18 cellular contexts compared by ENCODE assay signal in the genomic region with DNA sequence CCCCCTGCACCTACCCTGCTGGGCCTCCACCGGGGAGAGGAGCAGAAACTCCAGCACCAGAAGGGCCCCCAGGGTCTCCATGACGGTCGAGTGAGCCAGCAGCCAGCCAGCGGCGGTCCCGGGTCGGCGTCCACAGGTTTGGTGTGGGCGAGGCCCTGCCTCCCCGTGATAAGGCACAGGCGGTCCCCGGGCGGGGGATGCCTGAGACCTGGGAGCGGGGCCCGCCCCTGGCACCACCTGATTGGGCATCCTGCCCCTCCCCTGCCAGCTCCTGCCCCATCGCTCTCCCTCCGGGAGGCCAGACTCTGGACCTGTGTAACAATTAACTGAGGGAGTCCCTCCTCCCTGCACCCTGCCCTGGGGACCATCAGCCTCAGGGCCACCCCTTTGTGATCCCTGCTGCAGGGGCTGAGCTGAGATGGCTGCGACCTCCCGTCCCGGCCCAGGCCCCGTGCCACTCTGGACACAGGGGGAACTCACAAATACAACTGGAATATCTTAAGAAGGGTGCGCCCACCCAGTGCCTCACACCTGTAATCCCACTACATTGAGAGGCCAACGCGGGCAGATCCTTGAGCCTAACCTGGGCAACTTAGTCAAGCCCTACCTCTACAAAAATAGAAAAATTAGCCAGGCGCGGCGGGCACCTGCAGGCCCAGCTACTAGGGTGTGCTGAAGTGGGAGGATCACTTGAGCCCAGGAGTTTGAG. TPM values are rescaled to one million over a fixed set of nuclear protein-coding genes. Genes with fewer than 3 reads are reported as not detected.
DNase-seq lines count a peak whose midpoint lies in the region; ATAC-seq, FAIRE-seq and TF ChIP-seq lines count a peak whose summit lies in the region.
"Had no signal": no experiment of that assay in that cellular context is flagged by ENCODE, and none has a peak within 500 bp of the region (broad histone marks: within the 10 kb centered on the region; RNA-seq: fewer than 3 reads in every experiment).

A gene (minus strand): TSS at position 143 of the 709 bp plus-strand sequence. CDS start 62 bp downstream, at position 81.

- no peaks in the 10 kb centered on the region for H3K79me2 ChIP-seq in GM12878 (ENCODE audit: control insufficient read depth, insufficient read depth, low read length)

- TF ChIP-seq CTCF in GM12878 (IDR thresholded peaks at IDR 0.05 in 2 of 3, conservative IDR thresholded peaks at IDR 0.05 in 1 of 3; ENCODE audit: control insufficient read depth in 2 of 3, extremely low read depth in 1 of 3, insufficient read depth in 1 of 3, low read depth in 3 of 3, low read length in 3 of 3) (no peak), stomach (IDR thresholded peaks at IDR 0.05) (no peak)

- no peaks in the 10 kb centered on the region for H3K9me3 Mint-ChIP-seq in activated CD4-positive, alpha-beta T cell treated with anti-CD3 and anti-CD28 coated beads, Interleukin-2, amount 10 ng/mL, durations not matched to agents 7 days and 5 days

- peak within 1 kb of the TSS; percentile 36 for H3K27ac Mint-ChIP-seq in activated CD4-positive, alpha-beta T cell treated with anti-CD3 and anti-CD28 coated beads, Interleukin-2, amount 10 ng/mL, durations not matched to agents 7 days and 5 days
- H3K27ac Mint-ChIP-seq: activated naive CD8-positive, alpha-beta T cell had no signal

- no peak within 1 kb of the TSS for H3K9ac ChIP-seq in GM12878 (ENCODE audit: control insufficient read depth, insufficient read depth, low read length)

- 20% methylated on average over 27 of the region's 27 CpGs for WGBS in GM12878 (ENCODE audit: insufficient coverage, insufficient replicate concordance, low lambda C conversion rate, missing lambda C conversion rate)
- 24 to 47% (median 31%) methylated on average over 9 to 27 of the region's 27 CpGs for WGBS in stomach, 5 donors

- H4K20me1 ChIP-seq in GM12878 (ENCODE audit: control insufficient read depth, insufficient read depth), result no peaks in the 10 kb centered on the region

- in situ Hi-C loops in GM12878 (cut with MboI), result no loop called here

- H3K27me3 ChIP-seq in GM12878 (replicated peaks in 1 of 2; ENCODE audit: control insufficient read depth in 2 of 2, insufficient read depth in 2 of 2, low read length in 1 of 2), result peaks cover 0 to 2% of the 10 kb centered on the region in 2 experiments; a peak in 3 of 4 replicates
- H3K27me3 ChIP-seq in stomach, result peaks cover 0 to 71% (median 11%) of the 10 kb centered on the region in 3 donors

- H3K36me3 Mint-ChIP-seq in activated CD4-positive, alpha-beta T cell treated with anti-CD3 and anti-CD28 coated beads, Interleukin-2, amount 10 ng/mL, durations not matched to agents 7 days and 5 days (ENCODE audit: low read depth), result no peaks in the 10 kb centered on the region
- H3K36me3 Mint-ChIP-seq: activated naive CD8-positive, alpha-beta T cell had no signal

- no peak for TF ChIP-seq POLR2A in GM12878 (IDR thresholded peaks at IDR 0.05; ENCODE audit: low read depth, low read length)
- no peak for TF ChIP-seq POLR2A in stomach (IDR thresholded peaks at IDR 0.05)
- TF ChIP-seq POLR2A in GM12891 (IDR thresholded peaks at IDR 0.05; ENCODE audit: low read depth, low read length), result no peak

- intact Hi-C loops in GM12878 (cut with micrococcal nuclease; ENCODE audit: unreplicated experiment), result no loop called here
- intact Hi-C loops in stomach (cut with DNase I; ENCODE audit: low total_unique reads), result no loop called here

- no peaks in the 10 kb centered on the region for H3K36me3 ChIP-seq in GM12878 (ENCODE audit: control insufficient read depth in 2 of 2, insufficient read depth in 2 of 2, low read length in 1 of 2)
- H3K36me3 ChIP-seq in stomach, result peaks cover 0 to 7% (median 0%) of the 10 kb centered on the region in 4 donors

- H3K4me3 ChIP-seq in GM12878 (no peak within 1 kb of the TSS), stomach (peak within 1 kb of the TSS; percentile 32 to 40 (median 38))

- no peak within 1 kb of the TSS for H3K4me2 ChIP-seq in GM12878 (ENCODE audit: control insufficient read depth, insufficient read depth)

- FAIRE-seq in GM12878 (lab: Jason Lieb, UNC) (no peak), GM12891 (lab: Jason Lieb, UNC) (no peak)
- FAIRE-seq: endothelial cell of umbilical vein had no signal

- DNase-seq in activated CD4-positive, alpha-beta T cell treated with anti-CD3 and anti-CD28 coated beads, Interleukin-2, amount 10 ng/mL, durations not matched to agents 7 days and 5 days, result no peak
- no peak for DNase-seq in activated CD4-positive, alpha-beta T cell treated with anti-CD3 and anti-CD28 coated beads, Interleukin-2, amount 50 U/mL, for 1 hour
- no peak for DNase-seq in GM12878 (ENCODE audit: low read depth, low spot score)
- no peak for DNase-seq in left lobe of liver (ENCODE audit: low spot score)
- peak; percentile 88 for DNase-seq in stomach
- no peak for DNase-seq in GM12891 (ENCODE audit: insufficient read length, low spot score)
- DNase-seq: activated CD4-positive, CD25-positive, alpha-beta regulatory T cell; glutamatergic neuron; left ventricle myocardium superior; NCI-H1092; NCI-H2227 treated with DMSO at 0.1 percent for 48 hours; occipital lobe had no signal

- SMC1A ChIA-PET in GM12878 (lab: Charles Lee; ENCODE audit: uncharacterized antibody, unreplicated experiment), result no interaction called here

- TF ChIP-seq EP300 in GM12878 (IDR thresholded peaks at IDR 0.05; ENCODE audit: borderline replicate concordance in 1 of 2, control insufficient read depth in 1 of 2, low read depth in 2 of 2, low read length in 2 of 2), result no peak
- TF ChIP-seq EP300 in stomach (IDR thresholded peaks at IDR 0.05), result no peak

- H3K4me1 Mint-ChIP-seq in activated CD4-positive, alpha-beta T cell treated with anti-CD3 and anti-CD28 coated beads, Interleukin-2, amount 10 ng/mL, durations not matched to agents 7 days and 5 days, result peaks cover 13% of the 10 kb centered on the region

- CTCF ChIA-PET in activated CD4-positive, alpha-beta T cell treated with anti-CD3 and anti-CD28 coated beads, Interleukin-2, amount 10 ng/mL, durations not matched to agents 7 days and 5 days (lab: Charles Lee), result interaction anchor here (1.3 kb wide), 1 partner anchor 176 kb away, joined by 3 read pairs; no protein-coding TSS in a partner anchor
- CTCF ChIA-PET in GM12878 (lab: Yijun Ruan, JAX), result interaction anchor here (1.0 to 2.1 kb wide), 3 partner anchors 8 to 176 kb away, joined by 3 to 6 read pairs (median 4); no protein-coding TSS in a partner anchor

- no peak within 1 kb of the TSS for H3K27ac ChIP-seq in GM12878 (ENCODE audit: control insufficient read depth, insufficient read depth)
- peak within 1 kb of the TSS; percentile 45 to 89 (median 83) for H3K27ac ChIP-seq in stomach

- H3K27me3 Mint-ChIP-seq in activated CD4-positive, alpha-beta T cell treated with anti-CD3 and anti-CD28 coated beads, Interleukin-2, amount 10 ng/mL, durations not matched to agents 7 days and 5 days, result peaks cover 5% of the 10 kb centered on the region
- H3K27me3 Mint-ChIP-seq: activated naive CD8-positive, alpha-beta T cell had no signal

- POLR2A ChIA-PET in activated CD4-positive, alpha-beta T cell treated with anti-CD3 and anti-CD28 coated beads, Interleukin-2, amount 10 ng/mL, durations not matched to agents 7 days and 5 days (lab: Charles Lee), result no interaction called here
- POLR2A ChIA-PET in GM12878 (lab: Charles Lee), result no interaction called here

- H3K4me1 ChIP-seq in GM12878 (ENCODE audit: control insufficient read depth, insufficient read depth, low read length) (no peaks in the 10 kb centered on the region), stomach (peaks cover 7 to 52% (median 38%) of the 10 kb centered on the region in 4 donors)

- no TSS peak for BruUV-seq in GM12878 (replicated peaks; lab: Mats Ljungman, UMichigan)

- no peak within 1 kb of the TSS for H2AFZ ChIP-seq in GM12878 (ENCODE audit: control insufficient read depth, low read depth, low read length)

- no peak for TF ChIP-seq RAD21 in GM12878 (IDR thresholded peaks at IDR 0.05; ENCODE audit: insufficient read depth, low read depth, low read length)

- RAD21 ChIA-PET in GM12878 (lab: Charles Lee; ENCODE audit: unreplicated experiment), result interaction anchor here (0.6 kb wide), 1 partner anchor 437 kb away, joined by 4 read pairs; no protein-coding TSS in a partner anchor

- H3K4me3 Mint-ChIP-seq in activated CD4-positive, alpha-beta T cell treated with anti-CD3 and anti-CD28 coated beads, Interleukin-2, amount 10 ng/mL, durations not matched to agents 7 days and 5 days, result no peak within 1 kb of the TSS

- ATAC-seq in GM12878 (peak; percentile 12; the same call in 2 of the 3 replicates), left lobe of liver (peak; percentile 72), GM18519 (IDR thresholded peaks at IDR 0.05; ENCODE audit: low FRiP score, unreplicated experiment) (no peak), GM21447 (IDR thresholded peaks at IDR 0.05; ENCODE audit: unreplicated experiment) (no peak)
- ATAC-seq: left ventricle myocardium superior, SK-N-SH treated with all-trans-retinoic acid at 6 μM for 48 hours had no signal

- H3K9me3 ChIP-seq in GM12878 (replicated peaks; ENCODE audit: control insufficient read depth, insufficient read depth, low read length), result no peaks in the 10 kb centered on the region; the same call in 2 of the 3 replicates
- no peaks in the 10 kb centered on the region for H3K9me3 ChIP-seq in stomach

RNA-seq across cellular contexts. Expression of the gene that starts here (rescaled TPM):
- under 1 TPM; 0.27 to 0.33 TPM for total RNA-seq in activated CD4-positive, alpha-beta T cell treated with anti-CD3 and anti-CD28 coated beads, Interleukin-2, amount 10 ng/mL, durations not matched to agents 7 days and 5 days
- not detected in 2 replicates for total RNA-seq in GM12878 (2013; cell fraction: nucleolus; rRNA removed)
- 0.17 TPM in 1 of 2 replicates, not detected in the other for total RNA-seq in GM12878 (2014; rRNA removed)
- 0.41 TPM in 1 of 2 replicates, not detected in the other for total RNA-seq in GM12878 (2014; rRNA removed; fragmentation: Illumina TruSeq; extraction: Trizol)
- total RNA-seq in GM12878 (2021), result 0.36 TPM in 1 of 2 replicates, not detected in the other
- polyA plus RNA-seq in GM12878 (2011; ENCODE audit: low read depth), result 2.4 TPM
- 0.22 TPM in 1 of 2 replicates, not detected in the other for polyA plus RNA-seq in GM12878 (2011; rRNA removed)
- 0.22 and 0.49 TPM in 2 replicates for polyA plus RNA-seq in GM12878 (2011; cell fraction: cytosol; rRNA removed)
- polyA plus RNA-seq in GM12878 (2011; cell fraction: nucleus; rRNA removed), result 0.21 TPM in 1 of 2 replicates, not detected in the other
- polyA plus RNA-seq in GM12878 (2012), result 0.76 and 0.87 TPM in 2 replicates
- 0.24 TPM in 1 of 2 replicates, not detected in the other for polyA plus RNA-seq in GM12878 (2014; fragmentation: Illumina TruSeq; extraction: Trizol)
- under 1 TPM; 0.14 to 0.44 TPM for polyA plus RNA-seq in GM12878 (2014; fragmentation: Nextera tagmentation; extraction: Ambion mirVana)
- not detected in 2 replicates for polyA plus RNA-seq in GM12878 (2014; rRNA removed)
- polyA plus RNA-seq in GM12878 (2016; fragmentation: Nextera tagmentation; extraction: Ambion mirVana), result not detected
- not detected in 2 replicates for polyA minus RNA-seq in GM12878 (2011; rRNA and poly(A)+ RNA removed)
- not detected in 2 replicates for polyA minus RNA-seq in GM12878 (2011; cell fraction: cytosol; rRNA and poly(A)+ RNA removed)
- polyA minus RNA-seq in GM12878 (2011; cell fraction: nucleus; rRNA and poly(A)+ RNA removed), result not detected in 2 replicates
- 10.8 TPM for total RNA-seq in left lobe of liver
- 100 to 1,000 TPM in 1 of 5 donors, 10 to 100 TPM in 1, 1 to 10 TPM in 2, not detected in 1; 1.4 to 178 (median 38.3) TPM for total RNA-seq in stomach
- 100 to 1,000 TPM in 1 of 3 donors, 10 to 100 TPM in 2; 14.1 to 116 (median 68.7) TPM for polyA plus RNA-seq in stomach
- 2.4 TPM for polyA plus RNA-seq in GM12891 (2012; ENCODE audit: low read depth, missing spikeins)
- total RNA-seq: endothelial cell of umbilical vein, left ventricle myocardium superior, occipital lobe, skeletal muscle tissue had no signal
- polyA plus RNA-seq: endothelial cell of umbilical vein had no signal

Comparison
In these comparisons a context has a peak if more than half of its experiments do, and no peak if none do; other contexts are left out.
1. RNA of the gene that starts here (polyA plus RNA-seq): 14.1 to 116 TPM in stomach; 0.14 to 2.4 TPM in GM12878; every median in the first group is over 4 times any median in the second.
2. ATAC-seq: peak in GM12878 (single experiment) and left lobe of liver (single experiment); none in GM18519 (single experiment) and GM21447 (single experiment).